Comparison of ENCODE assay signal across 8 cellular contexts in genomic region chr17:19977360-19978205, GRCh38. TPM values are rescaled to one million over a fixed set of nuclear protein-coding genes. Genes with fewer than 3 reads are reported as not detected.
DNase-seq lines count a peak whose midpoint lies in the region; ATAC-seq and TF ChIP-seq lines count a peak whose summit lies in the region.

Gene AKAP10, minus strand, starts transcription at chr17:19977828. Its CDS starts 149 bp downstream, at chr17:19977679.

- H3K9ac ChIP-seq in stomach smooth muscle (ENCODE audit: low read length in 2 of 2), result peak within 1 kb of the TSS; percentile 87 to 90

- H3K36me3 Mint-ChIP-seq in GM23338 (ENCODE audit: low read depth) (peaks cover 32% of the 10 kb centered on the region), neural crest cell (ENCODE audit: low read depth) (peaks cover 7% of the 10 kb centered on the region)

- TF ChIP-seq CTCF in GM23338 (conservative IDR thresholded peaks at IDR 0.05; ENCODE audit: low read depth in 2 of 2), result no peak
- TF ChIP-seq CTCF in RWPE1 (conservative IDR thresholded peaks at IDR 0.05; ENCODE audit: low read depth), result no peak
- TF ChIP-seq CTCF in fibroblast of villous mesenchyme (IDR thresholded peaks at IDR 0.05; ENCODE audit: insufficient read depth, low read depth, low read length), result no peak
- TF ChIP-seq CTCF in neural crest cell (conservative IDR thresholded peaks at IDR 0.05), result no peak

- peaks cover 16% of the 10 kb centered on the region for H4K20me1 ChIP-seq in GM23338 (replicated peaks; ENCODE audit: insufficient read depth)

- CTCF ChIA-PET in RWPE1 (lab: Yijun Ruan, JAX), result no interaction called here

- H3K9me2 ChIP-seq in GM23338 (ENCODE audit: insufficient read depth), result 0 out of 2 replicates have a peak, but pooled peaks cover 7% of the 10 kb centered on the region

- peak; percentile 89 for DNase-seq in EL
- DNase-seq in GM23338 (ENCODE audit: low spot score), result peak; percentile 97
- peak; percentile 84 for DNase-seq in LHCN-M2 (ENCODE audit: low read depth)
- DNase-seq in RWPE1 (ENCODE audit: low spot score), result peak; percentile 84
- DNase-seq in activated effector memory CD4-positive, alpha-beta T cell treated with Interleukin-2 at 50 U/mL for 16 hours, result peak; percentile 89
- DNase-seq in fibroblast of villous mesenchyme (ENCODE audit: low read depth), result peak; percentile 84
- DNase-seq in neural crest cell (ENCODE audit: low read depth, low spot score), result peak; percentile 96

- H3K9me3 ChIP-seq in stomach smooth muscle (ENCODE audit: control insufficient read depth in 2 of 2, low read length in 2 of 2), result no peaks in the 10 kb centered on the region

- H3K9me3 Mint-ChIP-seq in GM23338 (peaks cover 23% of the 10 kb centered on the region), neural crest cell (peaks cover 7% of the 10 kb centered on the region)

- H3K36me3 ChIP-seq in GM23338 (ENCODE audit: insufficient read depth) (no peaks in the 10 kb centered on the region), stomach smooth muscle (ENCODE audit: control insufficient read depth in 2 of 2, insufficient read depth in 2 of 2, low read length in 2 of 2) (no peaks in the 10 kb centered on the region)

- H3K27me3 Mint-ChIP-seq in GM23338 (ENCODE audit: insufficient read depth, low read depth, poor library complexity) (peaks cover 17% of the 10 kb centered on the region), neural crest cell (ENCODE audit: low read depth) (no peaks in the 10 kb centered on the region)

- ATAC-seq in GM23338, result peak; percentile 84

- no peaks in the 10 kb centered on the region for H3K27me3 ChIP-seq in GM23338 (ENCODE audit: insufficient read depth)
- no peaks in the 10 kb centered on the region for H3K27me3 ChIP-seq in stomach smooth muscle (ENCODE audit: control insufficient read depth in 1 of 2, insufficient read depth in 2 of 2, low read length in 2 of 2)

- POLR2A ChIA-PET in RWPE1 (lab: Yijun Ruan, JAX; ENCODE audit: low non-redundant PET), result interaction anchor here (1.1 kb wide), 1 partner anchor 9 kb away, joined by 3 read pairs; no protein-coding TSS in a partner anchor

- peak within 1 kb of the TSS; percentile 78 for H3K4me2 ChIP-seq in GM23338

- H3K4me1 Mint-ChIP-seq in GM23338, result peaks cover 8% of the 10 kb centered on the region; the same call in 2 of the 3 replicates
- peaks cover 24% of the 10 kb centered on the region for H3K4me1 Mint-ChIP-seq in neural crest cell

- 0 out of 2 replicates have a peak, but pooled peaks cover 6% of the 10 kb centered on the region for H3F3A ChIP-seq in GM23338 (replicated peaks; ENCODE audit: low read depth)

- H3K4me1 ChIP-seq in GM23338 (ENCODE audit: insufficient read depth) (no peaks in the 10 kb centered on the region), stomach smooth muscle (ENCODE audit: control insufficient read depth, insufficient read depth, low read length) (peaks cover 18% of the 10 kb centered on the region)

- H3K4me3 Mint-ChIP-seq in GM23338 (peak within 1 kb of the TSS; percentile 94), neural crest cell (peak within 1 kb of the TSS; percentile 96)

- peaks cover 49% of the 10 kb centered on the region for H3K79me2 ChIP-seq in GM23338 (replicated peaks; ENCODE audit: insufficient read depth)

- peak within 1 kb of the TSS; percentile 76 for H3K4me3 ChIP-seq in GM23338
- peak within 1 kb of the TSS; percentile 83 for H3K4me3 ChIP-seq in fibroblast of villous mesenchyme (ENCODE audit: low read depth, low read length)
- H3K4me3 ChIP-seq in stomach smooth muscle (ENCODE audit: low read length in 2 of 2), result peak within 1 kb of the TSS; percentile 89 to 96

- peak within 1 kb of the TSS; percentile 92 for H2AFZ ChIP-seq in GM23338

- H3K27ac Mint-ChIP-seq in GM23338, result peak within 1 kb of the TSS; percentile 97
- peak within 1 kb of the TSS; percentile 93 for H3K27ac Mint-ChIP-seq in neural crest cell (ENCODE audit: unreplicated experiment)

- H3K27ac ChIP-seq in GM23338 (ENCODE audit: low read depth) (peak within 1 kb of the TSS; percentile 99), RWPE1 (peak within 1 kb of the TSS; percentile 85), stomach smooth muscle (ENCODE audit: low read length) (peak within 1 kb of the TSS; percentile 82)

TF ChIP-seq in GM23338, 12 proteins besides CTCF, POLR2A, EP300 and RAD21 (continues in another document):
- TF ChIP-seq EZH2phosphoT487 (IDR thresholded peaks at IDR 0.05; ENCODE audit: unreplicated experiment) (no peak), EZH2 (IDR thresholded peaks at IDR 0.05; ENCODE audit: low read depth, unreplicated experiment) (no peak), STAT1 (IDR thresholded peaks at IDR 0.05; ENCODE audit: unreplicated experiment) (no peak), ZNF462 (CRISPR knock-in tag; IDR thresholded peaks at IDR 0.05) (no peak), POLR2AphosphoS5 (IDR thresholded peaks at IDR 0.05; ENCODE audit: low read depth) (peak; percentile 66; the same call in 1 of the 2 replicates), ZNF331 (CRISPR knock-in tag; IDR thresholded peaks at IDR 0.05; ENCODE audit: low read depth) (no peak), JUNB (IDR thresholded peaks at IDR 0.05; ENCODE audit: unreplicated experiment) (no peak), CREB1 (CRISPR knock-in tag; IDR thresholded peaks at IDR 0.05; ENCODE audit: low read depth) (peak; percentile 53), ZNF114 (CRISPR knock-in tag; IDR thresholded peaks at IDR 0.05) (no peak)

RNA-seq across cellular contexts. Expression of gene AKAP10, which starts in this region (rescaled TPM):
- total RNA-seq in GM23338 (2014; rRNA removed; shearing (Covaris generic)), result 17.3 and 25.9 TPM in 2 replicates
- polyA plus RNA-seq in GM23338 (2016; fragmentation: Nextera tagmentation; extraction: Ambion mirVana), result 14.7 and 16.7 TPM in 2 replicates
- total RNA-seq in LHCN-M2 (2014; rRNA removed) (20.6 and 22.6 TPM in 2 replicates), fibroblast of villous mesenchyme (20.0 and 32.8 TPM in 2 replicates), neural crest cell (22.5 and 27.1 TPM in 2 replicates)
- 7.8 TPM for polyA plus RNA-seq in LHCN-M2 (2012)

Comparison
In these comparisons a context has a peak if more than half of its experiments do, and no peak if none do; other contexts are left out.
1. Peak in every context shown above with its lines: DNase-seq, ATAC-seq, H3K4me3 ChIP-seq and H3K27ac ChIP-seq.